Comparison of ENCODE assay signal across 18 cellular contexts in genomic region chr10:1398626-1399410, GRCh38.
A peak's percentile ranks its signal among the peaks of the same experiment; 100 is the strongest.
DNase-seq lines count a peak whose midpoint lies in the region; ATAC-seq and TF ChIP-seq lines count a peak whose summit lies in the region.
"Had no signal": no experiment of that assay in that cellular context is flagged by ENCODE, and none has a peak within 500 bp of the region (broad histone marks: within the 10 kb centered on the region; RNA-seq: fewer than 3 reads in every experiment).

No MANE protein-coding gene starts in this region.

- DNase-seq in cardiac muscle cell (ENCODE audit: low read depth in 1 of 2, low spot score in 1 of 2) = peak in 1 of 2 donors; percentile 60
- no peak for DNase-seq in right cardiac atrium
- peak; percentile 4 for DNase-seq in colonic mucosa
- DNase-seq in osteocyte (ENCODE audit: extremely low spot score, unreplicated experiment) = peak; percentile 67
- DNase-seq in NCI-H446 (lab: John Stamatoyannopoulos, UW) = no peak
- DNase-seq in HPDE6-E6E7 (ENCODE audit: extremely low spot score) = no peak
- DNase-seq: Caco-2; CD4-positive, alpha-beta T cell; DMS153; GF-D8; IMR-90; NCI-H1417 treated with DMSO at 0.1 percent for 48 hours; NCI-H1930; NCI-H226; NCI-H526; PC-3 had no signal

- H3K27me3 ChIP-seq in cardiac muscle cell = no peaks in the 10 kb centered on the region
- no peaks in the 10 kb centered on the region for H3K27me3 ChIP-seq in right cardiac atrium (ENCODE audit: control insufficient read depth, insufficient read depth)
- no peaks in the 10 kb centered on the region for H3K27me3 ChIP-seq in colonic mucosa

- intact Hi-C loops in right cardiac atrium (cut with DNase I) = no loop called here
- intact Hi-C loops in colonic mucosa (cut with DNase I) = no loop called here

- H3K36me3 Mint-ChIP-seq in osteocyte (ENCODE audit: unreplicated experiment) = no peaks in the 10 kb centered on the region
- H3K36me3 Mint-ChIP-seq in activated T-helper 17 cell treated with anti-CD3 and anti-CD28 coated beads, Interleukin-2, amount 50 U/mL, for 72 hours (ENCODE audit: low read depth) = no peaks in the 10 kb centered on the region

- peaks cover 22% of the 10 kb centered on the region for H3K4me1 Mint-ChIP-seq in osteocyte (ENCODE audit: unreplicated experiment)
- H3K4me1 Mint-ChIP-seq in activated T-helper 17 cell treated with anti-CD3 and anti-CD28 coated beads, Interleukin-2, amount 50 U/mL, for 72 hours = no peaks in the 10 kb centered on the region

- H3K9me3 ChIP-seq in cardiac muscle cell (ENCODE audit: low read depth) (no peaks in the 10 kb centered on the region), right cardiac atrium (ENCODE audit: control insufficient read depth, low read length) (no peaks in the 10 kb centered on the region), colonic mucosa (no peaks in the 10 kb centered on the region)
- H3K9me3 ChIP-seq: Caco-2 had no signal

- H3K4me3 ChIP-seq in cardiac muscle cell (no peak overlapping the region), right cardiac atrium (ENCODE audit: low read length) (no peak overlapping the region), colonic mucosa (no peak overlapping the region)

- 83% methylated on average over 19 of the region's 19 CpGs for WGBS in right cardiac atrium

- no peak for ATAC-seq in right cardiac atrium
- no peak for ATAC-seq in activated T-helper 17 cell treated with anti-CD3 and anti-CD28 coated beads, Interleukin-2, amount 50 U/mL, for 72 hours (replicated peaks)
- ATAC-seq: PC-3 had no signal

- H3K4me3 Mint-ChIP-seq in osteocyte (ENCODE audit: unreplicated experiment) = no peak overlapping the region
- no peak overlapping the region for H3K4me3 Mint-ChIP-seq in activated T-helper 17 cell treated with anti-CD3 and anti-CD28 coated beads, Interleukin-2, amount 50 U/mL, for 72 hours
- H3K4me3 Mint-ChIP-seq: CD4-positive, alpha-beta T cell had no signal

- TF ChIP-seq CTCF in cardiac muscle cell (IDR thresholded peaks at IDR 0.05; ENCODE audit: low read depth, low read length) = no peak
- no peak for TF ChIP-seq CTCF in colonic mucosa (IDR thresholded peaks at IDR 0.05)
- TF ChIP-seq CTCF in osteocyte (IDR thresholded peaks at IDR 0.05) = no peak

- H3K9me3 Mint-ChIP-seq in osteocyte (ENCODE audit: unreplicated experiment) = no peaks in the 10 kb centered on the region
- no peaks in the 10 kb centered on the region for H3K9me3 Mint-ChIP-seq in activated T-helper 17 cell treated with anti-CD3 and anti-CD28 coated beads, Interleukin-2, amount 50 U/mL, for 72 hours
- H3K9me3 Mint-ChIP-seq: CD4-positive, alpha-beta T cell had no signal

- H3K9ac ChIP-seq in colonic mucosa (ENCODE audit: low read depth in 2 of 2, low read length in 2 of 2) = no peak overlapping the region

- H3K36me3 ChIP-seq in cardiac muscle cell = no peaks in the 10 kb centered on the region
- H3K36me3 ChIP-seq in colonic mucosa = no peaks in the 10 kb centered on the region

- H3K27ac ChIP-seq in cardiac muscle cell (peak overlapping the region; percentile 64), right cardiac atrium (ENCODE audit: low read length) (no peak overlapping the region), colonic mucosa (no peak overlapping the region)
- H3K27ac ChIP-seq: RWPE1 had no signal

- H3K4me1 ChIP-seq in cardiac muscle cell (ENCODE audit: low read depth) = peaks cover 28% of the 10 kb centered on the region
- H3K4me1 ChIP-seq in right cardiac atrium (ENCODE audit: control insufficient read depth, insufficient read depth, low read length) = no peaks in the 10 kb centered on the region
- H3K4me1 ChIP-seq in colonic mucosa = no peaks in the 10 kb centered on the region

- H3K27ac Mint-ChIP-seq in osteocyte (ENCODE audit: unreplicated experiment) = peak overlapping the region; percentile 71
- H3K27ac Mint-ChIP-seq in activated T-helper 17 cell treated with anti-CD3 and anti-CD28 coated beads, Interleukin-2, amount 50 U/mL, for 72 hours = no peak overlapping the region
- H3K27ac Mint-ChIP-seq: CD4-positive, alpha-beta T cell had no signal

- H3K27me3 Mint-ChIP-seq in osteocyte (ENCODE audit: unreplicated experiment) = no peaks in the 10 kb centered on the region
- peaks cover 3% of the 10 kb centered on the region for H3K27me3 Mint-ChIP-seq in activated T-helper 17 cell treated with anti-CD3 and anti-CD28 coated beads, Interleukin-2, amount 50 U/mL, for 72 hours

Comparison
In these comparisons a context has a peak if more than half of its experiments do, and no peak if none do; other contexts are left out.
1. DNase-seq: peak in colonic mucosa (single experiment) and osteocyte (single experiment); none in right cardiac atrium (0 of 3), NCI-H446 (0 of 2) and HPDE6-E6E7 (single experiment).